In the genomic region with DNA sequence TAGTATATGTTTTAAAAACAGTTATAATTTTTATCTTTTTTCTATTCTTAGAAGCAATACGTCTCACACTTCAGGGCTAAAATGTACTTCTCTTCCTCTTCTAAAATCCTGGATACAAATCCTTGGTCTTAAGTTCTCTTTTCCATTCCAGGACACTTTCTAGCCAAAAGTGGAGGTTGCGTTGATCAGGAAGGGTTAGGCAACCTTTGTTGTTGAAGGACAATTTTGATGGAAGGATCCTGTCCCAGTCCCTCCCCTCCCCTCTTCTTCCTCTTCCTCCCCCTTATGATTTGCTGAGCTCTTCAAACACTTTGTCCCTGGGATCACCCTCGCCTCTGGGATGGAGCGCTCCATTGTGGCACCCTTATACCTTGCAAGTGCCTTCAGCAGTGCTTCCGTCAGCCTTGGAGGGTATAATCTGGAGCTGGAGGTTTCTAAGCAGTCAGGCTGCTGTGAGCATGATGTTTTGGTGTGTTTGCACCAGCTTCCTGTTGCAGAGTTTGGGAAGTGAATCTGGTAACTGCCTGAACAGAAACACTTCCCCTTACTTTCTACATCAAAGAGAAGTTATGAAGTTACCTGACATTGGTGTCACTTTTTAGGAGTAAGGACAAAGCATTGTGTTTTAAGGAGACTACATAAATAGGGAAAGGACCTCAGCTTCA, we compare ENCODE assay signal across 9 cellular contexts.
DNase-seq lines count a peak whose midpoint lies in the region; ATAC-seq, FAIRE-seq and TF ChIP-seq lines count a peak whose summit lies in the region.
"Had no signal": no experiment of that assay in that cellular context is flagged by ENCODE, and none has a peak within 500 bp of the region (broad histone marks: within the 10 kb centered on the region; RNA-seq: fewer than 3 reads in every experiment).

No MANE protein-coding gene starts in this region.

- ATAC-seq in HG03432 (IDR thresholded peaks at IDR 0.05; ENCODE audit: unreplicated experiment) (peak; percentile 46), HG03196 (IDR thresholded peaks at IDR 0.05; ENCODE audit: unreplicated experiment) (no peak)
- ATAC-seq in activated naive CD4-positive, alpha-beta T cell treated with anti-CD3 and anti-CD28 coated beads, Interleukin-2, amount 50 U/mL, for 72 hours, result peak in 1 of 2 donors; percentile 19

- H3K27ac Mint-ChIP-seq in activated naive CD4-positive, alpha-beta T cell treated with anti-CD3 and anti-CD28 coated beads, Interleukin-2, amount 50 U/mL, for 72 hours, result peak overlapping the region; percentile 79 to 87
- H3K27ac Mint-ChIP-seq in nephron progenitor cell, result peak overlapping the region; percentile 64

- peaks cover 32% of the 10 kb centered on the region for H3K4me1 Mint-ChIP-seq in nephron progenitor cell

- FAIRE-seq in GM12892 (lab: Jason Lieb, UNC), result no peak

- TF ChIP-seq POLR2A in GM12892 (IDR thresholded peaks at IDR 0.05; ENCODE audit: low read depth, low read length), result no peak

- H3K27me3 Mint-ChIP-seq in nephron progenitor cell (ENCODE audit: low read depth, poor library complexity), result no peaks in the 10 kb centered on the region

- peaks cover 8% of the 10 kb centered on the region in 2 donors for H3K9me3 Mint-ChIP-seq in activated naive CD4-positive, alpha-beta T cell treated with anti-CD3 and anti-CD28 coated beads, Interleukin-2, amount 50 U/mL, for 72 hours
- H3K9me3 Mint-ChIP-seq in nephron progenitor cell, result no peaks in the 10 kb centered on the region

- TF ChIP-seq CTCF in GM12864 (IDR thresholded peaks at IDR 0.05; ENCODE audit: low read depth, low read length, missing control alignments), result no peak
- TF ChIP-seq CTCF in nephron progenitor cell (IDR thresholded peaks at IDR 0.05), result no peak

- H3K4me3 Mint-ChIP-seq in nephron progenitor cell, result no peak overlapping the region

- H3K4me3 ChIP-seq in GM12864 (ENCODE audit: low read depth, low read length), result no peak overlapping the region

- DNase-seq in GM12864 (ENCODE audit: low read depth), result peak; percentile 36
- no peak for DNase-seq in activated naive CD4-positive, alpha-beta T cell treated with anti-CD3 and anti-CD28 coated beads, Interleukin-2, amount 50 U/mL, for 72 hours (ENCODE audit: low spot score in 2 of 2)
- DNase-seq in nephron progenitor cell, result no peak
- no peak for DNase-seq in kidney tubule cell (ENCODE audit: low spot score)
- no peak for DNase-seq in NCI-H774 (lab: John Stamatoyannopoulos, UW)
- no peak for DNase-seq in GM12892 (ENCODE audit: insufficient read length)
- DNase-seq: NCI-H524 had no signal

- peaks cover 0 to 14% of the 10 kb centered on the region in 2 donors for H3K36me3 Mint-ChIP-seq in activated naive CD4-positive, alpha-beta T cell treated with anti-CD3 and anti-CD28 coated beads, Interleukin-2, amount 50 U/mL, for 72 hours
- no peaks in the 10 kb centered on the region for H3K36me3 Mint-ChIP-seq in nephron progenitor cell (ENCODE audit: low read depth)
